Comparison of ENCODE assay signal across 7 cellular contexts in genomic region chr10:79533903-79534175, GRCh38. TPM values are rescaled to one million over a fixed set of nuclear protein-coding genes. Genes with fewer than 3 reads are reported as not detected.
"Had no signal": no experiment of that assay in that cellular context is flagged by ENCODE, and none has a peak within 500 bp of the region (broad histone marks: within the 10 kb centered on the region; RNA-seq: fewer than 3 reads in every experiment).

No MANE protein-coding gene starts in this region.

RNA-seq across cellular contexts. Expression of gene SFTPA2, which starts 26.4 kb away (rescaled TPM):
- total RNA-seq: GM23248, GM23338, H1, H4, H7, H9, HFFc6 had no signal
- polyA plus RNA-seq: GM23248, GM23338, H1 had no signal
